In the genomic region with DNA sequence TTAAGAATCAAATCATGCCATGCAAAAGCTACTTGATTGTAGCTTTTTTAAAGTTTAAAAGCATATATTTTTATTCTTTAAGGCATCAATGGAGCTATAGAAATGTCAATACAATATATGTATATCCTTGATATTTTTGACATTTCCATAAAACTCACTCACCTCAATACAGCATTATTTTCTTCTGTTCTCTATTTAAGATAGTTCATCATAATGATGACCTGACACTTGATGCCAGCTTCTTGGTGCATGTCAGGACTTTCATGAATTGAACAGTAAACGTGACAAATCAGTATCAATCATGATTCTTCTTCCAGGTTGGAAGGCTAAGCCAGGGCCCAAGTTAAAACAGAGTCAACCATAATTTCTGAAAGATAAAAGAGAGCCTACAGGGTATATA, we compare ENCODE assay signal across 10 cellular contexts. TPM values are rescaled to one million over a fixed set of nuclear protein-coding genes. Genes with fewer than 3 reads are reported as not detected.
ATAC-seq and TF ChIP-seq lines count a peak whose summit lies in the region.
"Had no signal": no experiment of that assay in that cellular context is flagged by ENCODE, and none has a peak within 500 bp of the region (broad histone marks: within the 10 kb centered on the region; RNA-seq: fewer than 3 reads in every experiment).

No MANE protein-coding gene starts in this region.

- H4K20me1 ChIP-seq in neural cell (ENCODE audit: insufficient read depth), result no peaks in the 10 kb centered on the region
- H4K20me1 ChIP-seq: BLaER1; BLaER1 treated with 17β-estradiol and CSF1 and Interleukin-3, amounts not matched to agents 10 nM and 100 nM had no signal

- no peak for ATAC-seq in HG02840 (IDR thresholded peaks at IDR 0.05; ENCODE audit: low FRiP score, unreplicated experiment)
- ATAC-seq: A549; CD8-positive, alpha-beta T cell had no signal

- H3K9me2 ChIP-seq in neural cell (ENCODE audit: insufficient read depth, low read length), result no peaks in the 10 kb centered on the region

- no peak overlapping the region for H2AFZ ChIP-seq in neural cell (ENCODE audit: low read depth, low read length)

- H3K4me3 ChIP-seq in neural cell (ENCODE audit: low read length), result no peak overlapping the region
- H3K4me3 ChIP-seq: A549; BLaER1; BLaER1 treated with 17β-estradiol and CSF1 and Interleukin-3, amounts not matched to agents 10 nM and 100 nM had no signal

- H3K27me3 ChIP-seq in neural cell (ENCODE audit: insufficient read depth, low read depth, low read length), result no peaks in the 10 kb centered on the region
- H3K27me3 ChIP-seq: BE2C; BLaER1; BLaER1 treated with 17β-estradiol and CSF1 and Interleukin-3, amounts not matched to agents 10 nM and 100 nM had no signal

- H3F3A ChIP-seq in neural cell (ENCODE audit: insufficient read depth, low read length, poor library complexity, severe bottlenecking), result no peaks in the 10 kb centered on the region

- TF ChIP-seq CTCF in neural cell (IDR thresholded peaks at IDR 0.05; ENCODE audit: poor library complexity, severe bottlenecking), result no peak

- H3K4me2 ChIP-seq in neural cell (ENCODE audit: low read length), result no peak overlapping the region
- H3K4me2 ChIP-seq: A549; BLaER1; BLaER1 treated with 17β-estradiol and CSF1 and Interleukin-3, amounts not matched to agents 10 nM and 100 nM had no signal

- H3K79me2 ChIP-seq in neural cell (replicated peaks; ENCODE audit: insufficient read depth, low read length), result no peaks in the 10 kb centered on the region

- no peak overlapping the region for H3K27ac ChIP-seq in neural cell (ENCODE audit: low read length)
- H3K27ac ChIP-seq: 22Rv1; A549; BLaER1; BLaER1 treated with 17β-estradiol and CSF1 and Interleukin-3, amounts not matched to agents 10 nM and 100 nM; C4-2B had no signal

- no peak for TF ChIP-seq RAD21 in neural cell (conservative IDR thresholded peaks at IDR 0.05)

- no peaks in the 10 kb centered on the region for H3K9me3 ChIP-seq in neural cell (ENCODE audit: low read length)
- H3K9me3 ChIP-seq: A549; BE2C; BLaER1; BLaER1 treated with 17β-estradiol and CSF1 and Interleukin-3, amounts not matched to agents 10 nM and 100 nM; Caco-2 had no signal

- no peaks in the 10 kb centered on the region for H3K36me3 ChIP-seq in neural cell (ENCODE audit: insufficient read depth, low read length)
- H3K36me3 ChIP-seq: BE2C; BLaER1; BLaER1 treated with 17β-estradiol and CSF1 and Interleukin-3, amounts not matched to agents 10 nM and 100 nM had no signal

- peak; percentile 96 for TF ChIP-seq EP300 in neural cell (conservative IDR thresholded peaks at IDR 0.05; ENCODE audit: poor library complexity, severe bottlenecking)

- H3K9ac ChIP-seq in neural cell (ENCODE audit: low read length), result no peak overlapping the region
- H3K9ac ChIP-seq: BLaER1; BLaER1 treated with 17β-estradiol and CSF1 and Interleukin-3, amounts not matched to agents 10 nM and 100 nM had no signal

TF ChIP-seq in neural cell, 6 proteins besides CTCF, POLR2A, EP300 and RAD21:
- TF ChIP-seq, protein P1, sequence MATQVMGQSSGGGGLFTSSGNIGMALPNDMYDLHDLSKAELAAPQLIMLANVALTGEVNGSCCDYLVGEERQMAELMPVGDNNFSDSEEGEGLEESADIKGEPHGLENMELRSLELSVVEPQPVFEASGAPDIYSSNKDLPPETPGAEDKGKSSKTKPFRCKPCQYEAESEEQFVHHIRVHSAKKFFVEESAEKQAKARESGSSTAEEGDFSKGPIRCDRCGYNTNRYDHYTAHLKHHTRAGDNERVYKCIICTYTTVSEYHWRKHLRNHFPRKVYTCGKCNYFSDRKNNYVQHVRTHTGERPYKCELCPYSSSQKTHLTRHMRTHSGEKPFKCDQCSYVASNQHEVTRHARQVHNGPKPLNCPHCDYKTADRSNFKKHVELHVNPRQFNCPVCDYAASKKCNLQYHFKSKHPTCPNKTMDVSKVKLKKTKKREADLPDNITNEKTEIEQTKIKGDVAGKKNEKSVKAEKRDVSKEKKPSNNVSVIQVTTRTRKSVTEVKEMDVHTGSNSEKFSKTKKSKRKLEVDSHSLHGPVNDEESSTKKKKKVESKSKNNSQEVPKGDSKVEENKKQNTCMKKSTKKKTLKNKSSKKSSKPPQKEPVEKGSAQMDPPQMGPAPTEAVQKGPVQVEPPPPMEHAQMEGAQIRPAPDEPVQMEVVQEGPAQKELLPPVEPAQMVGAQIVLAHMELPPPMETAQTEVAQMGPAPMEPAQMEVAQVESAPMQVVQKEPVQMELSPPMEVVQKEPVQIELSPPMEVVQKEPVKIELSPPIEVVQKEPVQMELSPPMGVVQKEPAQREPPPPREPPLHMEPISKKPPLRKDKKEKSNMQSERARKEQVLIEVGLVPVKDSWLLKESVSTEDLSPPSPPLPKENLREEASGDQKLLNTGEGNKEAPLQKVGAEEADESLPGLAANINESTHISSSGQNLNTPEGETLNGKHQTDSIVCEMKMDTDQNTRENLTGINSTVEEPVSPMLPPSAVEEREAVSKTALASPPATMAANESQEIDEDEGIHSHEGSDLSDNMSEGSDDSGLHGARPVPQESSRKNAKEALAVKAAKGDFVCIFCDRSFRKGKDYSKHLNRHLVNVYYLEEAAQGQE (IDR thresholded peaks at IDR 0.05; ENCODE audit: borderline replicate concordance), result no peak
- TF ChIP-seq MXI1 (conservative IDR thresholded peaks at IDR 0.05; ENCODE audit: poor library complexity, severe bottlenecking), result no peak
- TF ChIP-seq TAF1 (IDR thresholded peaks at IDR 0.05; ENCODE audit: low read depth), result no peak
- TF ChIP-seq POLR2AphosphoS5 (IDR thresholded peaks at IDR 0.05), result peak; percentile 73
- TF ChIP-seq EZH2 (IDR thresholded peaks at IDR 0.05; ENCODE audit: borderline replicate concordance, insufficient read depth, low read length, poor library complexity, severe bottlenecking), result no peak

RNA-seq across cellular contexts. Expression of gene ATP8A1, which starts 33.6 kb away (rescaled TPM):
- polyA plus RNA-seq in neural cell, result 41.8 and 45.8 TPM in 2 replicates
- polyA minus RNA-seq in neural cell, result 80.8 and 87.9 TPM in 2 replicates
